8 cellular contexts compared by ENCODE assay signal in genomic region chr9:91905958-91906585, GRCh38. TPM values are rescaled to one million over a fixed set of nuclear protein-coding genes. Genes with fewer than 3 reads are reported as not detected.
DNase-seq lines count a peak whose midpoint lies in the region; ATAC-seq and TF ChIP-seq lines count a peak whose summit lies in the region.

No MANE protein-coding gene starts in this region.

- H3K9me3 Mint-ChIP-seq in Calu3 (ENCODE audit: low read depth, unreplicated experiment): no peaks in the 10 kb centered on the region

- no peaks in the 10 kb centered on the region for H3K36me3 Mint-ChIP-seq in Calu3 (ENCODE audit: insufficient read depth, unreplicated experiment)

- no peak overlapping the region for H3K27ac Mint-ChIP-seq in Calu3 (ENCODE audit: unreplicated experiment)

- no peaks in the 10 kb centered on the region for H3K4me1 Mint-ChIP-seq in Calu3 (ENCODE audit: low read depth, unreplicated experiment)

- CTCF ChIA-PET in Calu3 (lab: Charles Lee): interaction anchor here (0.8 kb wide), 1 partner anchor 47 kb away, joined by 5 read pairs; no protein-coding TSS in a partner anchor

- ATAC-seq in left lobe of liver: peak; percentile 34
- no peak for ATAC-seq in HG03097 (IDR thresholded peaks at IDR 0.05; ENCODE audit: low FRiP score, unreplicated experiment)
- ATAC-seq in HG02610 (IDR thresholded peaks at IDR 0.05; ENCODE audit: unreplicated experiment): no peak

- H3K4me3 ChIP-seq in H7 (ENCODE audit: insufficient read depth, low read depth, low read length): no peak overlapping the region

- intact Hi-C loops in Calu3 (cut with micrococcal nuclease; ENCODE audit: unreplicated experiment): loop anchor here (10.0 kb wide), 1 partner anchor 131 kb away; no protein-coding TSS in a partner anchor

- H3K4me3 Mint-ChIP-seq in Calu3 (ENCODE audit: low read depth, unreplicated experiment): no peak overlapping the region

- peak; percentile 6 for DNase-seq in Calu3
- DNase-seq in M059J (ENCODE audit: low read depth): peak; percentile 56
- peak; percentile 21 for DNase-seq in activated T-helper 1 cell treated with Interleukin-2 at 50 U/mL for 16 hours (ENCODE audit: low read depth)
- no peak for DNase-seq in left lobe of liver (ENCODE audit: low spot score)
- peak; percentile 8 to 14 for DNase-seq in stimulated activated CD8-positive, alpha-beta memory T cell treated with anti-CD3 and anti-CD28 coated beads, Interleukin-2, amount 100 ng/mL, for 1 hour (ENCODE audit: low read depth in 2 of 2)
- DNase-seq in H7: no peak

- peaks cover 4% of the 10 kb centered on the region for H3K27me3 ChIP-seq in H7 (ENCODE audit: control insufficient read depth, insufficient read depth, low read length)

- no peak for TF ChIP-seq CTCF in Calu3 (IDR thresholded peaks at IDR 0.05; ENCODE audit: unreplicated experiment)

- BruUV-seq in Calu3 (replicated peaks; lab: Mats Ljungman, UMichigan): no TSS peak

- H3K36me3 ChIP-seq in H7 (replicated peaks; ENCODE audit: control insufficient read depth, insufficient read depth, low read length): no peaks in the 10 kb centered on the region

- H3K27me3 Mint-ChIP-seq in Calu3 (ENCODE audit: unreplicated experiment): no peaks in the 10 kb centered on the region

RNA-seq across cellular contexts. Expression of gene ROR2, which starts 44.0 kb away (rescaled TPM):
- total RNA-seq in Calu3 (2022): not detected in 2 replicates
- 0.94 and 2.9 TPM in 2 replicates for total RNA-seq in M059J (2014; rRNA removed; shearing (Covaris generic))
- total RNA-seq in left lobe of liver: 0.15 TPM
- 19.4 and 40.0 TPM in 2 replicates for total RNA-seq in H7 (2014; rRNA removed; shearing (Covaris generic))

Comparison
In these comparisons a context has a peak if more than half of its experiments do, and no peak if none do; other contexts are left out.
1. DNase-seq: peak in Calu3 (single experiment), M059J (single experiment), activated T-helper 1 cell treated with Interleukin-2 at 50 U/mL for 16 hours (single experiment) and stimulated activated CD8-positive, alpha-beta memory T cell treated with anti-CD3 and anti-CD28 coated beads, Interleukin-2, amount 100 ng/mL, for 1 hour (2 of 2); none in left lobe of liver (single experiment) and H7 (single experiment).